ENCODE assay signal across 19 cellular contexts in the genomic region with DNA sequence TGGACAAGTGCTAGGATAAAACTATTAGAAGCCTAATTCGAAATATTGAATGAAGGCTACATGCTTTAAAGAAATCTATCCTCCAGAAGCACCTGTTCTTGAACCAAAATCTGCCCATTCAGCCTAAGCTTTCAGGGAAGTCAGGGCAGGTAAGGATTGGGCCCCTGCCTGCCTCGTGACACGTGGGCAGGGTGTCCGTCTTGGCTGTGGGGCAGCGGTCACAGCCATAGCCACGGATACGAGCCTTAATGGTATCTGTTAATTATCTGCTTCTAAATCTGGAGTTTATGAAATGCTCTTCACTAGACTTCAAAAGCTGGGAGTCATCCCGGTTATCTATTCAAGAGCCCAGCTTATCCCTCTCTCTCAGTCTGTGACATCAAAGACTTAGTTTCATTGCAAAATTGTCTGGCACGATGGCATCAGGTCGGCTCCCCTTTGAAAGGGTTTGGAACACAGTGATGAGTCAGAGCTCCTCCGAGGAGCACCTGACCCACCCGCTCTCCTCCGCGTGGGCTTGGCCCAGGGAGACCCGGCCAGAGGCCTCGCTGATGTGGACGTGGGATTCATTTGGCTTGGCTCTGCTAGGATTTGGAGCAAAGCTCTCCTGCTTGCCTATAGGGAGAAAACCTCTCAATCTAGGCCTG.
DNase-seq lines count a peak whose midpoint lies in the region; ATAC-seq, FAIRE-seq and TF ChIP-seq lines count a peak whose summit lies in the region.
"Had no signal": no experiment of that assay in that cellular context is flagged by ENCODE, and none has a peak within 500 bp of the region (broad histone marks: within the 10 kb centered on the region; RNA-seq: fewer than 3 reads in every experiment).

No MANE protein-coding gene starts in this region.

- no peak overlapping the region for H3K23ac ChIP-seq in mesenchymal stem cell (ENCODE audit: low read length in 2 of 2)

- peak overlapping the region; percentile 54 for H2BK120ac ChIP-seq in mesenchymal stem cell (ENCODE audit: low read depth, low read length)

- H3K4me3 Mint-ChIP-seq in MCF 10A (ENCODE audit: unreplicated experiment) (no peak overlapping the region), progenitor cell of endocrine pancreas (ENCODE audit: low read depth) (no peak overlapping the region)
- H3K4me3 Mint-ChIP-seq: CD14-positive monocyte, IgD-negative memory B cell had no signal

- intact Hi-C loops in MCF 10A (cut with micrococcal nuclease): no loop called here
- intact Hi-C loops in breast epithelium (cut with DNase I; ENCODE audit: low total_unique reads): no loop called here
- intact Hi-C loops in K562 (cut with micrococcal nuclease): no loop called here
- intact Hi-C loops in uterus (cut with DNase I; ENCODE audit: low total_unique reads): no loop called here

- no peak for TF ChIP-seq POLR2A in breast epithelium (IDR thresholded peaks at IDR 0.05)
- no peak for TF ChIP-seq POLR2A in K562 (conservative IDR thresholded peaks at IDR 0.05)
- no peak for TF ChIP-seq POLR2A in uterus (IDR thresholded peaks at IDR 0.05)

- H3K27me3 ChIP-seq in breast epithelium: no peaks in the 10 kb centered on the region
- H3K27me3 ChIP-seq in K562 (ENCODE audit: control insufficient read depth in 2 of 2, insufficient read depth in 2 of 2, low read length in 2 of 2): no peaks in the 10 kb centered on the region
- H3K27me3 ChIP-seq in mesenchymal stem cell (ENCODE audit: control insufficient read depth in 1 of 2, insufficient read depth in 1 of 2, low read length in 2 of 2): no peaks in the 10 kb centered on the region
- H3K27me3 ChIP-seq in uterus: no peaks in the 10 kb centered on the region

- H3K27me3 Mint-ChIP-seq in MCF 10A (ENCODE audit: insufficient read depth, unreplicated experiment) (no peaks in the 10 kb centered on the region), progenitor cell of endocrine pancreas (peaks cover 4% of the 10 kb centered on the region)

- peak overlapping the region; percentile 26 for H2AK5ac ChIP-seq in mesenchymal stem cell (ENCODE audit: low read length, severe bottlenecking)

- H3K27ac Mint-ChIP-seq in MCF 10A (ENCODE audit: low read depth, unreplicated experiment) (no peak overlapping the region), progenitor cell of endocrine pancreas (no peak overlapping the region)
- H3K27ac Mint-ChIP-seq: CD14-positive monocyte, IgD-negative memory B cell had no signal

- H4K91ac ChIP-seq in mesenchymal stem cell (ENCODE audit: low read length): no peak overlapping the region

- H3K9me1 ChIP-seq in K562 (ENCODE audit: control insufficient read depth, insufficient read depth, low read length): no peaks in the 10 kb centered on the region

- H3K9me3 ChIP-seq in breast epithelium: peaks cover 0 to 8% of the 10 kb centered on the region in 2 donors
- H3K9me3 ChIP-seq in K562 (replicated peaks; ENCODE audit: control insufficient read depth, insufficient read depth, low read depth, low read length): no peaks in the 10 kb centered on the region; the same call in 1 of the 2 replicates
- H3K9me3 ChIP-seq in mesenchymal stem cell (ENCODE audit: control insufficient read depth, low read length): no peaks in the 10 kb centered on the region
- no peaks in the 10 kb centered on the region for H3K9me3 ChIP-seq in uterus

- H3K4me3 ChIP-seq in breast epithelium (no peak overlapping the region), K562 (no peak overlapping the region), mesenchymal stem cell (ENCODE audit: insufficient read depth in 1 of 2, low read depth in 1 of 2, low read length in 2 of 2) (no peak overlapping the region), uterus (no peak overlapping the region)

- BruUV-seq in MCF 10A (replicated peaks; lab: Mats Ljungman, UMichigan): no TSS peak
- BruUV-seq in K562 (replicated peaks; lab: Mats Ljungman, UMichigan): no TSS peak

- no peak for TF ChIP-seq CTCF in MCF 10A (IDR thresholded peaks at IDR 0.05; ENCODE audit: unreplicated experiment)
- no peak for TF ChIP-seq CTCF in breast epithelium (IDR thresholded peaks at IDR 0.05)
- TF ChIP-seq CTCF in K562 (IDR thresholded peaks at IDR 0.05 in 2 of 3, conservative IDR thresholded peaks at IDR 0.05 in 1 of 3; ENCODE audit: insufficient read depth in 2 of 3, low read depth in 1 of 3, low read length in 3 of 3): no peak
- no peak for TF ChIP-seq CTCF in uterus (IDR thresholded peaks at IDR 0.05)
- no peak for TF ChIP-seq CTCF in progenitor cell of endocrine pancreas (IDR thresholded peaks at IDR 0.05; ENCODE audit: unreplicated experiment)

- no peak overlapping the region for H3K4me2 ChIP-seq in K562 (ENCODE audit: insufficient read depth, low read length)
- H3K4me2 ChIP-seq in mesenchymal stem cell (ENCODE audit: low read length, poor library complexity, severe bottlenecking): no peak overlapping the region

- H3K14ac ChIP-seq in mesenchymal stem cell (ENCODE audit: low read length in 2 of 2): peak overlapping the region in 1 of 2 experiments; percentile 70

- no peaks in the 10 kb centered on the region for H3K4me1 Mint-ChIP-seq in MCF 10A (ENCODE audit: insufficient read depth, unreplicated experiment)
- H3K4me1 Mint-ChIP-seq in progenitor cell of endocrine pancreas (ENCODE audit: low read depth): peaks cover 12% of the 10 kb centered on the region
- H3K4me1 Mint-ChIP-seq: CD14-positive monocyte, IgD-negative memory B cell had no signal

- no peak overlapping the region for H2BK5ac ChIP-seq in mesenchymal stem cell (ENCODE audit: low read depth, low read length, poor library complexity, severe bottlenecking)

- no peaks in the 10 kb centered on the region for H3K36me3 Mint-ChIP-seq in MCF 10A (ENCODE audit: insufficient read depth, unreplicated experiment)
- H3K36me3 Mint-ChIP-seq in progenitor cell of endocrine pancreas (ENCODE audit: insufficient read depth): peaks cover 6% of the 10 kb centered on the region
- H3K36me3 Mint-ChIP-seq: CD14-positive monocyte had no signal

- DNase-seq in MCF 10A (ENCODE audit: unreplicated experiment) (peak; percentile 64), breast epithelium (ENCODE audit: low spot score in 2 of 2) (no peak), K562 (ENCODE audit: extremely low read depth in 1 of 4, low spot score in 3 of 4) (peak in 3 of 4 experiments; percentile 23 to 48 (median 31)), mesenchymal stem cell (peak; percentile 64), uterus (peak; percentile 57 to 64), DMS53 (lab: John Stamatoyannopoulos, UW) (no peak), progenitor cell of endocrine pancreas (ENCODE audit: low spot score, unreplicated experiment) (no peak)
- DNase-seq: COR-L47, DMS79 treated with DMSO at 0.1 percent for 48 hours, GDM1, GOT3, NCI-H1436 treated with DMSO at 0.1 percent for 48 hours, NCI-H2107, NCI-H345, NCI-H526 treated with DMSO at 0.1 percent for 48 hours had no signal

- no peak for FAIRE-seq in K562 (lab: Jason Lieb, UNC)

- 39% methylated on average over 17 of the region's 17 CpGs for whole genome bisulfite sequencing in K562 (ENCODE audit: insufficient coverage, low coverage, missing lambda C conversion rate)
- 70% methylated on average over 17 of the region's 17 CpGs for WGBS in mesenchymal stem cell

- H4K8ac ChIP-seq in mesenchymal stem cell (ENCODE audit: low read length): peak overlapping the region; percentile 91

- CTCF ChIA-PET in MCF 10A (lab: Yijun Ruan, JAX): interaction anchor here (1.0 to 1.5 kb wide), 2 partner anchors 15 to 48 kb away, joined by 3 to 5 read pairs; no protein-coding TSS in a partner anchor
- CTCF ChIA-PET in K562 (lab: Yijun Ruan, JAX; ENCODE audit: low intra/inter-chr PET ratio): no interaction called here

- H2AFZ ChIP-seq in K562 (ENCODE audit: low read depth, low read length) (no peak overlapping the region), mesenchymal stem cell (ENCODE audit: low read depth, low read length) (no peak overlapping the region)

- H3K4me1 ChIP-seq in breast epithelium (no peaks in the 10 kb centered on the region), K562 (replicated peaks in 1 of 2; ENCODE audit: control insufficient read depth in 2 of 2, insufficient read depth in 2 of 2, low read length in 2 of 2) (peaks cover 3 to 6% of the 10 kb centered on the region in 2 experiments; a peak in 3 of 5 replicates), mesenchymal stem cell (ENCODE audit: control insufficient read depth, insufficient read depth, low read depth, low read length) (peaks cover 9% of the 10 kb centered on the region), uterus (peaks cover 0 to 4% of the 10 kb centered on the region in 2 donors)

- peaks cover 17% of the 10 kb centered on the region for H3K9me3 Mint-ChIP-seq in MCF 10A (ENCODE audit: unreplicated experiment)
- peaks cover 16% of the 10 kb centered on the region for H3K9me3 Mint-ChIP-seq in progenitor cell of endocrine pancreas (ENCODE audit: low read depth)

- H3K27ac ChIP-seq in breast epithelium (no peak overlapping the region), K562 (ENCODE audit: extremely low read depth, low read depth, low read length) (no peak overlapping the region), mesenchymal stem cell (ENCODE audit: low read length, poor library complexity, severe bottlenecking) (no peak overlapping the region), uterus (peak overlapping the region; percentile 32 to 49)

- H3K18ac ChIP-seq in mesenchymal stem cell (ENCODE audit: low read depth in 1 of 2, low read length in 2 of 2): peak overlapping the region in 1 of 2 experiments; percentile 43

- POLR2A ChIA-PET in MCF 10A (lab: Yijun Ruan, JAX) (interaction anchor here (0.6 to 2.2 kb wide), 3 partner anchors 11 to 20 kb away, joined by 3 to 11 read pairs (median 6); no protein-coding TSS in a partner anchor), K562 (lab: Yijun Ruan, JAX) (interaction anchor here (0.7 to 1.7 kb wide), 5 partner anchors 9 to 26 kb away, joined by 3 to 6 read pairs (median 5); no protein-coding TSS in a partner anchor)

- peak overlapping the region; percentile 87 to 94 for H2BK12ac ChIP-seq in mesenchymal stem cell (ENCODE audit: low read length in 2 of 2)

- H2BK15ac ChIP-seq in mesenchymal stem cell (ENCODE audit: low read depth, poor library complexity, severe bottlenecking): peak overlapping the region; percentile 57

- no peaks in the 10 kb centered on the region for H3K79me1 ChIP-seq in mesenchymal stem cell (replicated peaks; ENCODE audit: low read length, poor library complexity, severe bottlenecking)

- peak overlapping the region; percentile 21 to 85 for H3K4ac ChIP-seq in mesenchymal stem cell (ENCODE audit: low read depth in 1 of 2, low read length in 2 of 2)

- no peaks in the 10 kb centered on the region for H3K79me2 ChIP-seq in K562 (ENCODE audit: control insufficient read depth, insufficient read depth, low read length)

- TF ChIP-seq RAD21 in K562 (CRISPR knock-in tag; conservative IDR thresholded peaks at IDR 0.05 in 1 of 2, IDR thresholded peaks at IDR 0.05 in 1 of 2): no peak

- H4K20me1 ChIP-seq in K562 (replicated peaks; ENCODE audit: control insufficient read depth, insufficient read depth, low read length): no peaks in the 10 kb centered on the region

- in situ Hi-C loops in K562 (cut with MboI): no loop called here

- H3K9ac ChIP-seq in K562 (ENCODE audit: insufficient read depth in 1 of 2, low read depth in 2 of 2, low read length in 2 of 2) (0 out of 4 replicates have a peak overlapping the region, but pooled peaks of 1 of the 2 experiments have one; percentile 23), mesenchymal stem cell (ENCODE audit: low read length) (no peak overlapping the region)

- H3K36me3 ChIP-seq in breast epithelium (no peaks in the 10 kb centered on the region), K562 (ENCODE audit: control insufficient read depth, insufficient read depth, low read length) (no peaks in the 10 kb centered on the region), mesenchymal stem cell (ENCODE audit: control insufficient read depth in 1 of 2, insufficient read depth in 2 of 2, low read depth in 1 of 2, low read length in 2 of 2) (no peaks in the 10 kb centered on the region), uterus (no peaks in the 10 kb centered on the region)

- TF ChIP-seq EP300 in K562 (IDR thresholded peaks at IDR 0.05; ENCODE audit: low read length): no peak

- ATAC-seq in K562: peak; percentile 72
- no peak for ATAC-seq in HG02973 (IDR thresholded peaks at IDR 0.05; ENCODE audit: unreplicated experiment)
- ATAC-seq: PC-3 had no signal

Comparison
In these comparisons a context has a peak if more than half of its experiments do, and no peak if none do; other contexts are left out.
1. DNase-seq: peak in MCF 10A (single experiment), K562 (3 of 4), mesenchymal stem cell (single experiment) and uterus (2 of 2); none in breast epithelium (0 of 2), DMS53 (single experiment) and progenitor cell of endocrine pancreas (single experiment).
2. H3K27ac ChIP-seq: peak in uterus (2 of 2); none in breast epithelium (0 of 2), K562 (single experiment) and mesenchymal stem cell (single experiment).